Comparison of ENCODE assay signal across 35 cellular contexts in the genomic region with DNA sequence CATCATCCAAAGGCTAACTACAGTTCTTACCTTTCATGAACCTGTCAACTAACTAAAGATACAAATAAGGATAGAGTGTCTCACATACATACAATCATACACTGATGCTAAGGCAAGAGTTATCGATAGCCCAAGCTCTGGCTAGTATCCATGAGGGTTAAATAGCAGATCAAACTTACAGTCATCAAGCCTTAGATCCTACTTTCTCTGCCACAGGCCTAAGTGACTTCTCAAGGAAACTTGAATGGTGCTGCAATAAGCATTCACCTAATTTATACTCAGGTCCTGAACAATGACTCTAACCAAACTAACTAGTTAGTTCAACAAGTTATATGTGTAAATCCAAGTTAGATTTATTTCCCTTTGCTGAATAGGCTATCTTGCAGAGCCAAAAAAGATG. TPM values are rescaled to one million over a fixed set of nuclear protein-coding genes. Genes with fewer than 3 reads are reported as not detected.
"Had no signal": no experiment of that assay in that cellular context is flagged by ENCODE, and none has a peak within 500 bp of the region (broad histone marks: within the 10 kb centered on the region; RNA-seq: fewer than 3 reads in every experiment).

No MANE protein-coding gene starts in this region.

- H3K9me3 ChIP-seq: adrenal gland, ascending aorta, body of pancreas, breast epithelium had no signal

- ATAC-seq: activated naive CD4-positive, alpha-beta T cell treated with anti-CD3 and anti-CD28 coated beads, Interleukin-2, amount 50 U/mL, for 72 hours; activated naive CD8-positive, alpha-beta T cell treated with anti-CD3 and anti-CD28 coated beads, Interleukin-2, amount 50 U/mL, for 24 hours; activated T-cell treated with anti-CD3 and anti-CD28 coated beads, Interleukin-2, amount 50 U/mL, for 4 hours; activated T-cell treated with anti-CD3 and anti-CD28 coated beads, Interleukin-2, amount 50 U/mL, for 72 hours; activated T-helper 17 cell treated with anti-CD3 and anti-CD28 coated beads, Interleukin-2, amount 50 U/mL, for 72 hours; body of pancreas had no signal

- H3K36me3 ChIP-seq: adrenal gland, ascending aorta, brain microvascular endothelial cell, breast epithelium, cardiac muscle cell had no signal

- DNase-seq: activated effector memory CD4-positive, alpha-beta T cell treated with anti-CD3 and anti-CD28 coated beads, Interleukin-2, amount 50 U/mL, for 16 hours; activated effector memory CD4-positive, alpha-beta T cell treated with Interleukin-2 at 50 U/mL for 16 hours; activated gamma-delta T cell; activated gamma-delta T cell treated with Interleukin-2 at 50 U/mL for 16 hours; activated naive CD4-positive, alpha-beta T cell; activated naive CD4-positive, alpha-beta T cell treated with anti-CD3 and anti-CD28 coated beads for 36 hours; activated naive CD4-positive, alpha-beta T cell treated with anti-CD3 and anti-CD28 coated beads, Interleukin-2, amount 10 ng/mL, durations not matched to agents 7 days and 5 days; activated naive CD4-positive, alpha-beta T cell treated with anti-CD3 and anti-CD28 coated beads, Interleukin-2, amount 50 U/mL, for 16 hours; activated naive CD4-positive, alpha-beta T cell treated with Interleukin-2 at 50 U/mL for 16 hours; activated naive CD8-positive, alpha-beta T cell treated with anti-CD3 and anti-CD28 coated beads for 36 hours; activated naive CD8-positive, alpha-beta T cell treated with anti-CD3 and anti-CD28 coated beads, Interleukin-2, amount 10 ng/mL, durations not matched to agents 7 days and 5 days; activated naive CD8-positive, alpha-beta T cell treated with anti-CD3 and anti-CD28 coated beads, Interleukin-2, amount 50 U/mL, for 24 hours; activated T-cell treated with anti-CD3 and anti-CD28 coated beads, Interleukin-2, amount 50 U/mL, for 24 hours; activated T-cell treated with anti-CD3 and anti-CD28 coated beads, Interleukin-2, amount 50 U/mL, for 4 hours; activated T-cell treated with anti-CD3 and anti-CD28 coated beads, Interleukin-2, amount 50 U/mL, for 48 hours; activated T-cell treated with anti-CD3 and anti-CD28 coated beads, Interleukin-2, amount 50 U/mL, for 72 hours; adrenal gland; amniotic stem cell; amygdala; anterior cingulate cortex; aorta; body of pancreas; brain microvascular endothelial cell; caudate nucleus; central memory CD4-positive, alpha-beta T cell; cerebellar nuclear complex had no signal

- H3K4me1 ChIP-seq: adrenal gland, ascending aorta, body of pancreas, breast epithelium had no signal

- H3K27ac ChIP-seq: adrenal gland, ascending aorta, body of pancreas, brain microvascular endothelial cell, breast epithelium, cardiac muscle cell had no signal

- H3K27me3 ChIP-seq: adrenal gland, ascending aorta, body of pancreas, brain microvascular endothelial cell, breast epithelium, cardiac muscle cell had no signal

- H3K4me3 ChIP-seq: adrenal gland, ascending aorta, body of pancreas, breast epithelium, cardiac muscle cell had no signal

- FAIRE-seq: astrocyte, bronchial epithelial cell had no signal

RNA-seq across cellular contexts. Expression of gene ALDH1A2, which starts 51.0 kb away (rescaled TPM):
- total RNA-seq: activated naive CD4-positive, alpha-beta T cell treated with anti-CD3 and anti-CD28 coated beads for 36 hours; activated naive CD4-positive, alpha-beta T cell treated with anti-CD3 and anti-CD28 coated beads, Interleukin-2, amount 50 U/mL, for 72 hours; activated T-helper 1 cell treated with anti-CD3 and anti-CD28 coated beads, Interleukin-12 subunit alpha, Interleukin-12 subunit beta, Interleukin-2, Interleukin-4 antibody, amounts not matched to agents 30 ng/mL and 10 ng/mL and 1 ng/mL, durations not matched to agents 14 hours and 24 hours and 36 hours; chondrocyte had no signal
